29 cellular contexts compared by ENCODE assay signal in genomic region chr10:101720606-101721230, GRCh38. TPM values are rescaled to one million over a fixed set of nuclear protein-coding genes. Genes with fewer than 3 reads are reported as not detected.
"Had no signal": no experiment of that assay in that cellular context is flagged by ENCODE, and none has a peak within 500 bp of the region (broad histone marks: within the 10 kb centered on the region; RNA-seq: fewer than 3 reads in every experiment).

No MANE protein-coding gene starts in this region.

- DNase-seq: dermis blood vessel endothelial cell; dorsolateral prefrontal cortex; effector CD4-positive, alpha-beta T cell; effector memory CD4-positive, alpha-beta T cell; foreskin keratinocyte; glutamatergic neuron; head of caudate nucleus; heart right ventricle; hippocampal formation; left cardiac atrium; left lung; left ventricle myocardium superior; lower lobe of right lung; mesenchymal stem cell; mucosa of descending colon; naive B cell had no signal

- H3K4me3 ChIP-seq: coronary artery, dorsolateral prefrontal cortex, esophagus muscularis mucosa, gastroesophageal sphincter, heart right ventricle, left lung, lower lobe of right lung, mucosa of descending colon had no signal

- H3K9me3 Mint-ChIP-seq: mesothelial cell of epicardium, naive B cell had no signal

- H3K27me3 ChIP-seq: left lung had no signal

- H3K4me1 ChIP-seq: esophagus muscularis mucosa, foreskin keratinocyte, gastroesophageal sphincter, heart right ventricle, left lung, lower lobe of right lung had no signal

- ATAC-seq: foreskin keratinocyte, gastroesophageal sphincter, heart right ventricle, left cardiac atrium, left lung, left ventricle myocardium superior, lower lobe of right lung, mucosa of descending colon had no signal

- H3K9me3 ChIP-seq: esophagus muscularis mucosa, gastroesophageal sphincter, heart right ventricle, left lung, lower lobe of right lung, mucosa of descending colon had no signal

- H3K27ac Mint-ChIP-seq: mesothelial cell of epicardium had no signal

- H3K4me1 Mint-ChIP-seq: mesothelial cell of epicardium, naive B cell had no signal

- H3K27ac ChIP-seq: coronary artery, dorsolateral prefrontal cortex, esophagus muscularis mucosa, foreskin keratinocyte, gastroesophageal sphincter, heart right ventricle, left lung, lower lobe of right lung had no signal

- H3K36me3 Mint-ChIP-seq: mesothelial cell of epicardium, naive B cell had no signal

- H3K4me3 Mint-ChIP-seq: mesothelial cell of epicardium had no signal

- H3K36me3 ChIP-seq: esophagus muscularis mucosa, gastroesophageal sphincter, heart right ventricle, left lung, lower lobe of right lung had no signal

RNA-seq across cellular contexts. Expression of gene FGF8, which starts 55.2 kb away (rescaled TPM):
- total RNA-seq: dermis blood vessel endothelial cell, epithelial cell of proximal tubule, esophagus muscularis mucosa, foreskin keratinocyte, frontal cortex, gastroesophageal sphincter, kidney epithelial cell, left cardiac atrium, left lung, left ventricle myocardium superior, lower leg skin, lower lobe of right lung, lung microvascular endothelial cell, mesenteric fat pad, mesothelial cell of epicardium, mucosa of descending colon had no signal
- polyA plus RNA-seq: endothelial cell of umbilical vein, esophagus, foreskin keratinocyte, heart right ventricle, keratinocyte had no signal
